ENCODE assay signal across 23 cellular contexts in the genomic region with DNA sequence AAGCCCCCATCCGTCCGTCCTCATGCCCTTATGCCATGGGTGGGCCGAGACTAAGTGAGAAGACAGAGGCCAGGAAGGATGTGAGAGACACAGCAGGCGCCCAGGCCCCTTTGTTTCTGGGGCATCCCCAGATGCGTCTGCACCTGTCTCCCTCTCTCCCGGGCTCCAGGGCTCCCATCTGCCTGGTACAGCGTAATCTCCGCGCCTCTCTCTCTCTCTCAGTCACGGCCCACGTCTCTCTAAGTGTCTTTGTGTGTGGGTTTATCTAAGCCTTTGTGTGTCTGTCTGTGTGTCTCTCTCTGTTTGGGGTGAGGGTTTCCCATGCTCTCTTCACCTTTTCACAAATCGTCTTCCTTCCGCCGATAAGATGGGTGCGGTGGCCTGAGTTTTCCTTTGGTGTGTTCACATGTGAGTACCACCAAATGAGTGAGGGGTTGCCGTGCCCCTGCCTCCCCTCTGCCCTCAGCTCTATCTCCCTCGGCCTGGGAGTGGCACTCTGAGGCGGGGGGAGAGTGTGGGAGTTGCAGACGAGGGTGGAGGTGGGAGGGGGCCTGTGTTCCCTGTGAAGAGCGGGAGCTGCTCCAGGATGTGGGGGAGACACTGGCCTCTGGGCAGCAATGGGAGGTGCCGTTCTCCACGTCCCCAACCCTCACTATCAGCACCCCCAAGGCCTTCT. TPM values are rescaled to one million over a fixed set of nuclear protein-coding genes. Genes with fewer than 3 reads are reported as not detected.
DNase-seq lines count a peak whose midpoint lies in the region; ATAC-seq, FAIRE-seq and TF ChIP-seq lines count a peak whose summit lies in the region.
"Had no signal": no experiment of that assay in that cellular context is flagged by ENCODE, and none has a peak within 500 bp of the region (broad histone marks: within the 10 kb centered on the region; RNA-seq: fewer than 3 reads in every experiment).

No MANE protein-coding gene starts in this region.

- no peak overlapping the region for H2BK5ac ChIP-seq in H9 (ENCODE audit: insufficient read length, low read length)

- no peak overlapping the region for H3T11ph ChIP-seq in H9 (ENCODE audit: low read length)

- no peak for TF ChIP-seq POLR2A in gastroesophageal sphincter (IDR thresholded peaks at IDR 0.05)

- no peaks in the 10 kb centered on the region for H3K23me2 ChIP-seq in H9 (ENCODE audit: insufficient read length, low read depth, low read length, poor library complexity, severe bottlenecking)

- H4K91ac ChIP-seq in H9 (ENCODE audit: insufficient read length, low read depth, low read length), result no peak overlapping the region

- H4K20me1 ChIP-seq in H9 (ENCODE audit: control insufficient read depth, insufficient read depth, insufficient read length), result no peaks in the 10 kb centered on the region

- H3K27ac Mint-ChIP-seq in H9, result no peak overlapping the region
- H3K27ac Mint-ChIP-seq: activated CD4-positive, alpha-beta T cell treated with anti-CD3 and anti-CD28 coated beads, Interleukin-2, amount 10 ng/mL, durations not matched to agents 24 days and 14 days; natural killer cell had no signal

- H3K18ac ChIP-seq in H9 (ENCODE audit: insufficient read length, low read depth, low read length), result no peak overlapping the region

- H3K27me3 ChIP-seq in H9 (ENCODE audit: insufficient read depth, low read length) (no peaks in the 10 kb centered on the region), pancreas (no peaks in the 10 kb centered on the region), gastroesophageal sphincter (peaks cover 24% of the 10 kb centered on the region)
- H3K27me3 ChIP-seq: testis had no signal

- no CpG with 5 or more reads among the region's 22 CpGs for WGBS in H9 (ENCODE audit: extremely low coverage, insufficient read length, low lambda C conversion rate)
- WGBS in pancreas, 2 donors, result 72 to 75% methylated on average over 22 of the region's 22 CpGs
- WGBS in gastroesophageal sphincter (ENCODE audit: low coverage in 1 of 2), 2 donors, result 77 to 100% methylated on average over 4 to 12 of the region's 22 CpGs

- no peak overlapping the region for H2AK5ac ChIP-seq in H9 (ENCODE audit: insufficient read length, low read length)

- H3K27ac ChIP-seq in H9 (ENCODE audit: insufficient read length, low read depth, low read length), result no peak overlapping the region
- H3K27ac ChIP-seq in pancreas, result no peak overlapping the region
- H3K27ac ChIP-seq in gastroesophageal sphincter, result no peak overlapping the region
- H3K27ac ChIP-seq: lower lobe of right lung, psoas muscle, spleen, testis had no signal

- H3K9me3 ChIP-seq in H9 (ENCODE audit: control insufficient read depth, low read depth, low read length) (no peaks in the 10 kb centered on the region), pancreas (no peaks in the 10 kb centered on the region), gastroesophageal sphincter (no peaks in the 10 kb centered on the region)
- H3K9me3 ChIP-seq: lower lobe of right lung, psoas muscle, spleen, testis had no signal

- no peak overlapping the region for H3K56ac ChIP-seq in H9 (ENCODE audit: insufficient read length, low read depth, low read length)

- no peak overlapping the region for H3K23ac ChIP-seq in H9 (ENCODE audit: insufficient read length, low read depth, low read length)

- no peak overlapping the region for H3K4ac ChIP-seq in H9 (ENCODE audit: low read depth, low read length)

- TF ChIP-seq EP300 in gastroesophageal sphincter (IDR thresholded peaks at IDR 0.05), result no peak

- H3K36me3 ChIP-seq in pancreas (no peaks in the 10 kb centered on the region), gastroesophageal sphincter (no peaks in the 10 kb centered on the region)
- H3K36me3 ChIP-seq: lower lobe of right lung, spleen had no signal

- H4K8ac ChIP-seq in H9 (replicated peaks; ENCODE audit: insufficient read length, low read depth, low read length), result no peak overlapping the region

- H2BK120ac ChIP-seq in H9 (ENCODE audit: low read depth, low read length, poor library complexity, severe bottlenecking), result no peak overlapping the region

- no peak overlapping the region; a peak in 1 of 5 replicates for H3K4me3 Mint-ChIP-seq in H9
- H3K4me3 Mint-ChIP-seq: activated CD4-positive, alpha-beta T cell treated with anti-CD3 and anti-CD28 coated beads, Interleukin-2, amount 10 ng/mL, durations not matched to agents 24 days and 14 days; natural killer cell had no signal

- TF ChIP-seq CTCF in H9 (conservative IDR thresholded peaks at IDR 0.05), result no peak
- no peak for TF ChIP-seq CTCF in pancreas (IDR thresholded peaks at IDR 0.05)
- no peak for TF ChIP-seq CTCF in gastroesophageal sphincter (IDR thresholded peaks at IDR 0.05)

- H3K4me3 ChIP-seq in pancreas (no peak overlapping the region), gastroesophageal sphincter (no peak overlapping the region)
- H3K4me3 ChIP-seq: lower lobe of right lung, psoas muscle, spleen, testis had no signal

- H3K9ac ChIP-seq in H9 (ENCODE audit: extremely low read depth, insufficient read length, low read length), result no peak overlapping the region

- no peaks in the 10 kb centered on the region for H3K79me2 ChIP-seq in H9 (ENCODE audit: insufficient read depth, low read length)

- no peak overlapping the region for H2BK12ac ChIP-seq in H9 (ENCODE audit: insufficient read length, low read depth, low read length)

- peaks cover 9 to 42% of the 10 kb centered on the region in 2 experiments for H3K4me1 Mint-ChIP-seq in H9
- H3K4me1 Mint-ChIP-seq: activated CD4-positive, alpha-beta T cell treated with anti-CD3 and anti-CD28 coated beads, Interleukin-2, amount 10 ng/mL, durations not matched to agents 24 days and 14 days had no signal

- H3K9me3 Mint-ChIP-seq in H9, result no peaks in the 10 kb centered on the region
- H3K9me3 Mint-ChIP-seq: activated CD4-positive, alpha-beta T cell treated with anti-CD3 and anti-CD28 coated beads, Interleukin-2, amount 10 ng/mL, durations not matched to agents 24 days and 14 days; natural killer cell had no signal

- intact Hi-C loops in pancreas (cut with DNase I), result loop anchor here in 1 of 3 donors (10.0 kb wide), 1 partner anchor 124 kb away; no protein-coding TSS in a partner anchor

- no peaks in the 10 kb centered on the region for H3K79me1 ChIP-seq in H9 (ENCODE audit: insufficient read depth, low read depth, low read length, poor library complexity, severe bottlenecking)

- no peak overlapping the region for H2AFZ ChIP-seq in H9 (ENCODE audit: low read length)

- no peak for DNase-seq in H9
- DNase-seq in NCI-H2107 (lab: John Stamatoyannopoulos, UW), result peak; percentile 21
- DNase-seq in NCI-H82 treated with DMSO at 0.1 percent for 48 hours (lab: John Stamatoyannopoulos, UW; ENCODE audit: unreplicated experiment), result peak; percentile 63
- peak; percentile 65 for DNase-seq in retina
- DNase-seq in hepatic stellate cell (ENCODE audit: low spot score), result no peak
- DNase-seq in pancreas, result no peak
- no peak for DNase-seq in 8988T
- DNase-seq: activated CD4-positive, alpha-beta T cell treated with anti-CD3 and anti-CD28 coated beads, Interleukin-2, amount 10 ng/mL, durations not matched to agents 24 days and 14 days; activated effector memory CD4-positive, alpha-beta T cell treated with Interleukin-2 at 50 U/mL for 16 hours; AML-193; amniotic stem cell; Calu3; effector CD4-positive, alpha-beta T cell; lower lobe of right lung; natural killer cell; NCI-H1048; psoas muscle; RPMI8226; spleen; SW 1271; testis had no signal

- H4K5ac ChIP-seq in H9 (ENCODE audit: insufficient read length, low read depth, low read length), result no peak overlapping the region

- peak overlapping the region; percentile 54; the same call in 1 of the 2 replicates for H3K14ac ChIP-seq in H9 (ENCODE audit: insufficient read depth, low read length)

- no peaks in the 10 kb centered on the region for H3K36me3 Mint-ChIP-seq in H9 (ENCODE audit: insufficient read depth in 1 of 3, low read depth in 3 of 3)
- H3K36me3 Mint-ChIP-seq: natural killer cell had no signal

- no peak overlapping the region for H3K4me2 ChIP-seq in H9 (ENCODE audit: insufficient read depth, insufficient read length, low read length)

- no peak overlapping the region for H2BK15ac ChIP-seq in H9 (ENCODE audit: low read depth, low read length)

- no peak for ATAC-seq in pancreas
- ATAC-seq in gastroesophageal sphincter, result no peak
- ATAC-seq: lower lobe of right lung, natural killer cell, psoas muscle had no signal

- H3K4me1 ChIP-seq in H9 (ENCODE audit: insufficient read depth, low read length), result no peaks in the 10 kb centered on the region
- H3K4me1 ChIP-seq in pancreas, result no peaks in the 10 kb centered on the region
- peaks cover 0 to 26% (median 11%) of the 10 kb centered on the region in 3 donors for H3K4me1 ChIP-seq in gastroesophageal sphincter
- H3K4me1 ChIP-seq: psoas muscle had no signal

- H2BK20ac ChIP-seq in H9 (ENCODE audit: low read depth, low read length, poor library complexity, severe bottlenecking), result no peak overlapping the region

- FAIRE-seq in pancreas (lab: Jason Lieb, UNC), result no peak
- FAIRE-seq: GM12892 had no signal

- peaks cover 3% of the 10 kb centered on the region; the same call in 1 of the 2 replicates for H3K27me3 Mint-ChIP-seq in H9 (ENCODE audit: low read depth)

RNA-seq across cellular contexts. Expression of a gene that starts 25.8 kb away (rescaled TPM):
- total RNA-seq in H9 (2021) (0.31 and 0.59 TPM in 2 replicates), pancreas (100 to 1,000 TPM in 1 of 6 donors, 10 to 100 TPM in 5; 47.2 to 103 (median 83.4) TPM), gastroesophageal sphincter (10 to 100 TPM in 1 of 4 donors, 1 to 10 TPM in 3; 2.0 to 18.7 (median 5.1) TPM)
- polyA plus RNA-seq in pancreas, result 100 to 1,000 TPM; 163 to 209 TPM
- total RNA-seq: activated CD4-positive, alpha-beta T cell treated with anti-CD3 and anti-CD28 coated beads, Interleukin-2, amount 10 ng/mL, durations not matched to agents 24 days and 14 days had no signal

RNA-seq across cellular contexts. Expression of a gene that starts 48.3 kb away (rescaled TPM):
- total RNA-seq in H9 (2021) (1.5 and 1.7 TPM in 2 replicates), pancreas (under 1 TPM in 5 of 6 donors, not detected in 1; 0.03 to 0.37 (median 0.09) TPM), gastroesophageal sphincter (under 1 TPM in 3 of 4 donors, not detected in 1; 0.15 to 0.94 (median 0.16) TPM)
- under 1 TPM; 0.02 to 0.11 TPM for polyA plus RNA-seq in pancreas
- total RNA-seq: Calu3, natural killer cell had no signal

Comparison
In these comparisons a context has a peak if more than half of its experiments do, and no peak if none do; other contexts are left out.
1. DNase-seq: peak in NCI-H2107 (single experiment), NCI-H82 treated with DMSO at 0.1 percent for 48 hours (single experiment) and retina (single experiment); none in H9 (single experiment), hepatic stellate cell (single experiment), pancreas (0 of 6) and 8988T (single experiment).